ENCODE assay signal across 13 cellular contexts in the genomic region with DNA sequence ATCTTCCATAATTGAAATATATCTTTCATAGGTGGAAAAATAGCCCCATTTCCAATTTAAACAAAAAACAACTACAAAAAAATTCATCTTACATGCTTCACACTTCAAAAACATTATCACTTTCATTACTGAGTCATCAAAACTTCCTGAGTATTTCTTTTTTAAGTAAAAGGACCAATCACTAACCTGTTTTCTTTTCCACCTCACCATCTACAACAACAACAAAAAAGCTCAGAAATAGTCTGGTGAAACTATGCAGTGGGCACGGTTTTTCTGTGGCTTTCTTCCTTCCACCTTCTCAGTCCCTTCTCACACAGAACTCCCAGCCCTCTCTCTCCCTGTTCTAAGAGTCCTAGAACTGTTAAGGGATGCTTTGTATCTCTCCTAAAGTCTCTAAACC. TPM values are rescaled to one million over a fixed set of nuclear protein-coding genes. Genes with fewer than 3 reads are reported as not detected.
DNase-seq lines count a peak whose midpoint lies in the region; ATAC-seq and TF ChIP-seq lines count a peak whose summit lies in the region.
"Had no signal": no experiment of that assay in that cellular context is flagged by ENCODE, and none has a peak within 500 bp of the region (broad histone marks: within the 10 kb centered on the region; RNA-seq: fewer than 3 reads in every experiment).

No MANE protein-coding gene starts in this region.

- no peak overlapping the region for H3K23ac ChIP-seq in mesendoderm (ENCODE audit: low read length)

- H3K36me3 ChIP-seq in GM06990 (ENCODE audit: control insufficient read depth, insufficient read depth, low read length): no peaks in the 10 kb centered on the region
- no peaks in the 10 kb centered on the region for H3K36me3 ChIP-seq in upper lobe of right lung
- no peaks in the 10 kb centered on the region for H3K36me3 ChIP-seq in mesendoderm (ENCODE audit: control insufficient read depth, insufficient read depth, low read length)
- no peaks in the 10 kb centered on the region for H3K36me3 ChIP-seq in smooth muscle cell (ENCODE audit: low read depth)
- H3K36me3 ChIP-seq: brain microvascular endothelial cell, neutrophil had no signal

- H3K4me3 Mint-ChIP-seq in activated T-helper 17 cell treated with anti-CD3 and anti-CD28 coated beads, Interleukin-2, amount 50 U/mL, for 72 hours: peak overlapping the region; percentile 61

- H3K27ac ChIP-seq in upper lobe of right lung (no peak overlapping the region), mesendoderm (ENCODE audit: low read depth, low read length) (no peak overlapping the region), smooth muscle cell (ENCODE audit: low read depth) (no peak overlapping the region)
- H3K27ac ChIP-seq: brain microvascular endothelial cell, neutrophil had no signal

- H3K4me1 Mint-ChIP-seq in activated T-helper 17 cell treated with anti-CD3 and anti-CD28 coated beads, Interleukin-2, amount 50 U/mL, for 72 hours: peaks cover 10% of the 10 kb centered on the region

- no peaks in the 10 kb centered on the region for H3K27me3 Mint-ChIP-seq in activated T-helper 17 cell treated with anti-CD3 and anti-CD28 coated beads, Interleukin-2, amount 50 U/mL, for 72 hours

- H4K5ac ChIP-seq in mesendoderm (ENCODE audit: low read length): no peak overlapping the region

- H3K56ac ChIP-seq in mesendoderm (ENCODE audit: low read length): no peak overlapping the region

- no peaks in the 10 kb centered on the region for H3K36me3 Mint-ChIP-seq in activated T-helper 17 cell treated with anti-CD3 and anti-CD28 coated beads, Interleukin-2, amount 50 U/mL, for 72 hours (ENCODE audit: low read depth)

- no peaks in the 10 kb centered on the region for H3K9me3 Mint-ChIP-seq in activated T-helper 17 cell treated with anti-CD3 and anti-CD28 coated beads, Interleukin-2, amount 50 U/mL, for 72 hours

- peak overlapping the region; percentile 82 for H3K27ac Mint-ChIP-seq in activated T-helper 17 cell treated with anti-CD3 and anti-CD28 coated beads, Interleukin-2, amount 50 U/mL, for 72 hours

- H2BK5ac ChIP-seq in mesendoderm (ENCODE audit: low read length): no peak overlapping the region

- H2BK15ac ChIP-seq in mesendoderm (replicated peaks; ENCODE audit: low read depth): no peak overlapping the region

- H3K4me2 ChIP-seq in mesendoderm (ENCODE audit: low read length) (no peak overlapping the region), smooth muscle cell (no peak overlapping the region)

- H2AFZ ChIP-seq in smooth muscle cell (ENCODE audit: low read depth): no peak overlapping the region

- intact Hi-C loops in upper lobe of right lung (cut with DNase I): no loop called here

- H3K27me3 ChIP-seq in GM06990 (replicated peaks; ENCODE audit: control insufficient read depth, insufficient read depth, low read length): no peaks in the 10 kb centered on the region
- H3K27me3 ChIP-seq in upper lobe of right lung: no peaks in the 10 kb centered on the region
- no peaks in the 10 kb centered on the region for H3K27me3 ChIP-seq in mesendoderm (ENCODE audit: insufficient read depth, low read length, poor library complexity)
- no peaks in the 10 kb centered on the region for H3K27me3 ChIP-seq in smooth muscle cell (ENCODE audit: low read depth)
- H3K27me3 ChIP-seq: brain microvascular endothelial cell, neutrophil had no signal

- H2AK5ac ChIP-seq in mesendoderm (ENCODE audit: low read length): no peak overlapping the region

- no peak overlapping the region for H3K4ac ChIP-seq in mesendoderm (ENCODE audit: low read depth, low read length)

- H3K9me3 ChIP-seq in upper lobe of right lung: no peaks in the 10 kb centered on the region
- H3K9me3 ChIP-seq in smooth muscle cell (replicated peaks; ENCODE audit: low read depth): no peaks in the 10 kb centered on the region
- H3K9me3 ChIP-seq: neutrophil had no signal

- WGBS in mesendoderm (ENCODE audit: extremely low coverage, insufficient coverage, low lambda C conversion rate): no CpG with 5 or more reads among the region's 1 CpG
- WGBS in smooth muscle cell (ENCODE audit: low lambda C conversion rate): 100% methylated on average over 1 of the region's 1 CpG

- H4K8ac ChIP-seq in mesendoderm (ENCODE audit: low read depth, low read length): no peak overlapping the region

- H3F3A ChIP-seq in smooth muscle cell (ENCODE audit: low read depth): no peaks in the 10 kb centered on the region

- H4K20me1 ChIP-seq in smooth muscle cell (ENCODE audit: low read depth): no peaks in the 10 kb centered on the region

- no peak overlapping the region for H2BK120ac ChIP-seq in mesendoderm (ENCODE audit: low read depth, low read length)

- no peak overlapping the region for H3K18ac ChIP-seq in mesendoderm (ENCODE audit: low read length)

- no peaks in the 10 kb centered on the region for H3K4me1 ChIP-seq in upper lobe of right lung
- no peaks in the 10 kb centered on the region for H3K4me1 ChIP-seq in mesendoderm (ENCODE audit: control insufficient read depth, low read depth, low read length)
- no peaks in the 10 kb centered on the region for H3K4me1 ChIP-seq in smooth muscle cell (ENCODE audit: low read depth)

- H3K9ac ChIP-seq in mesendoderm (ENCODE audit: low read length) (no peak overlapping the region), smooth muscle cell (ENCODE audit: low read depth) (no peak overlapping the region)

- ATAC-seq in GM19372 (IDR thresholded peaks at IDR 0.05; ENCODE audit: low read depth, unreplicated experiment) (peak; percentile 85), HG03045 (IDR thresholded peaks at IDR 0.05; ENCODE audit: unreplicated experiment) (peak; percentile 78), upper lobe of right lung (no peak)
- peak; percentile 89 for ATAC-seq in activated T-helper 17 cell treated with anti-CD3 and anti-CD28 coated beads, Interleukin-2, amount 50 U/mL, for 72 hours (replicated peaks)
- ATAC-seq: HCT116 had no signal

- H3K79me2 ChIP-seq in mesendoderm (ENCODE audit: control insufficient read depth, insufficient read depth, low read length): no peaks in the 10 kb centered on the region
- H3K79me2 ChIP-seq in smooth muscle cell (ENCODE audit: low read depth): no peaks in the 10 kb centered on the region

- no peaks in the 10 kb centered on the region for H3K79me1 ChIP-seq in mesendoderm (ENCODE audit: low read length)

- no peak for TF ChIP-seq CTCF in GM06990 (IDR thresholded peaks at IDR 0.05; ENCODE audit: insufficient read depth, low read length, poor library complexity, severe bottlenecking)
- TF ChIP-seq CTCF in upper lobe of right lung (IDR thresholded peaks at IDR 0.05): no peak
- TF ChIP-seq CTCF in smooth muscle cell (IDR thresholded peaks at IDR 0.05; ENCODE audit: borderline replicate concordance, insufficient read depth, poor library complexity, severe bottlenecking): no peak

- DNase-seq in GM06990 (ENCODE audit: extremely low read depth, insufficient read length): no peak
- DNase-seq in upper lobe of right lung: no peak
- no peak for DNase-seq in mesendoderm
- DNase-seq in smooth muscle cell (lab: John Stamatoyannopoulos, UW; ENCODE audit: unreplicated experiment): no peak
- DNase-seq in HUDEP-2 (lab: John Stamatoyannopoulos, UW; ENCODE audit: unreplicated experiment in 76 of 76): no peak
- DNase-seq: brain microvascular endothelial cell, hippocampal formation, NCI-H187 treated with DMSO at 0.1 percent for 48 hours had no signal

- peak overlapping the region; percentile 7; the same call in 1 of the 2 replicates for H3K4me3 ChIP-seq in GM06990 (replicated peaks; ENCODE audit: low read depth, low read length)
- no peak overlapping the region for H3K4me3 ChIP-seq in upper lobe of right lung
- H3K4me3 ChIP-seq in mesendoderm (ENCODE audit: low read length): no peak overlapping the region
- no peak overlapping the region for H3K4me3 ChIP-seq in smooth muscle cell

RNA-seq across cellular contexts. Expression of gene TNIK, which starts 20.3 kb away (rescaled TPM):
- total RNA-seq in activated T-helper 17 cell treated with anti-CD3 and anti-CD28 coated beads, Interleukin-2, amount 50 U/mL, for 72 hours: 10 to 100 TPM; 28.6 to 43.8 TPM
- total RNA-seq in upper lobe of right lung (35.3 TPM), smooth muscle cell (12.5 and 20.0 TPM in 2 replicates)
- polyA plus RNA-seq in mesendoderm (2013, experiment 1 of 2): 32.3 TPM
- polyA plus RNA-seq in mesendoderm (2013, experiment 2 of 2): 33.3 TPM
- polyA plus RNA-seq in smooth muscle cell: 10.1 and 10.4 TPM in 2 replicates
